ENCODE assay signal across 8 cellular contexts in the genomic region with DNA sequence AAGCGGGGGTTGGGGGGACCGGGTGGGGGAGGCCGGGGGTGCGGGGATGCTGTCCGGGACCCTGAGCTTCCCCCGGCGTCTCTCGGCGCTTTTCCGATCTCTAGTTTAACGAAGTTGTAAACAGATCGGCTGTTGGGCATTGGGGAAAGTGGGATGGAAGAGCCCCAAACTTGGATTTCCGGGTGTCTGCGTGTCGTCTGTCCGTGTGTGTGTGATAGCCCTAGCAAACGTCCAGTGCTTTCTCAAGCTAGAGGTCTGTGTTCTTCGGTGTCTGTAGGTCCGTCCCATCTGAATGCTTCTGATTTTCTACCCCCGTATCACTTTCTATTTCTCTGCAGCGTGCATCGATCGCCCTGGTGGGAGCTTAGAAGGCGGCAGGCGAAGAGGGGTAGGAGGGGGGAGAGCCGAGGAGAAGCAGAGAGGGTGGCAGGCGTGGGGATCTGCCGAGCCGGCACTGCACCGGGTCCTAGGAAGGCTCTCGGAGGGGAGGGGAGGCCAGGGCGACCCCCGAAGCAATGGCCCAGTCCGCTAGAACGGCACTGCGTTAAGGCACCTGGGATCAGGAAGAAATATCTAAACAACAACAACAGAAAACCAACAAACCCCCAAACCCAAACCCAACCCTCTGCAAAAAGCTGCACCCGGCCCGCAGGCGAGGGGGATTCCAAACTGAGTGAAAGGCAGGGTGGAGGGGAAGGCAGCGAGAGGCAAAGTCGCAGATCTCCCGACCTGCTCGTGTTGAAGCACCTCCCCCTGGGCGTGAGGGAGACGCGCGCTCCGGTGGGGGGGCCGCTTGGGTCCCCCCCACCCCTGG.
DNase-seq lines count a peak whose midpoint lies in the region; ATAC-seq and TF ChIP-seq lines count a peak whose summit lies in the region.

No MANE protein-coding gene starts in this region.

- peak overlapping the region; percentile 79 for H3K4me3 ChIP-seq in iPS-15b (ENCODE audit: low read depth, low read length)

- peaks cover 6% of the 10 kb centered on the region for H3K9me3 ChIP-seq in iPS-15b (ENCODE audit: control insufficient read depth, insufficient read depth, low read length)

- peaks cover 81% of the 10 kb centered on the region for H3K27me3 ChIP-seq in iPS-15b (ENCODE audit: control insufficient read depth, insufficient read depth, low read length)

- CTCF ChIA-PET in HEK293T (lab: Yijun Ruan, JAX) = interaction anchor here (1.5 to 2.9 kb wide), 2 partner anchors 53 to 56 kb away, joined by 5 to 11 read pairs; no protein-coding TSS in a partner anchor

- peak; percentile 24 to 39 for ATAC-seq in activated CD4-positive, CD25-positive, alpha-beta regulatory T cell treated with anti-CD3 and anti-CD28 coated beads, Interleukin-2, amount 50 U/mL, for 24 hours
- ATAC-seq in stimulated activated naive CD8-positive, alpha-beta T cell treated with anti-CD3 and anti-CD28 coated beads, Interleukin-15, Interleukin-2, amounts not matched to agents 100 U/mL and 50 U/mL, for 24 hours = no peak

- H3K4me1 ChIP-seq in iPS-15b (ENCODE audit: control insufficient read depth, insufficient read depth, low read length) = peaks cover 3% of the 10 kb centered on the region

- POLR2A ChIA-PET in HEK293T (lab: Yijun Ruan, JAX) = no interaction called here

- H3K36me3 ChIP-seq in iPS-15b (ENCODE audit: control insufficient read depth, insufficient read depth, low read length) = no peaks in the 10 kb centered on the region

- no peak for DNase-seq in activated CD4-positive, CD25-positive, alpha-beta regulatory T cell (lab: John Stamatoyannopoulos, UW)
- peak; percentile 52 for DNase-seq in activated CD8-positive, alpha-beta memory T cell treated with anti-CD3 and anti-CD28 coated beads, Interleukin-2, amount 50 U/mL, for 48 hours
- DNase-seq in stimulated activated naive CD8-positive, alpha-beta T cell treated with anti-CD3 and anti-CD28 coated beads, Interleukin-15, Interleukin-2, amounts not matched to agents 100 U/mL and 50 U/mL, for 24 hours = peak; percentile 19
- no peak for DNase-seq in NCI-H128 (lab: John Stamatoyannopoulos, UW; ENCODE audit: unreplicated experiment)
- no peak for DNase-seq in HEK293T (ENCODE audit: extremely low spot score)
- no peak for DNase-seq in GM19240 (ENCODE audit: insufficient read length, low spot score)

- no peak overlapping the region for H3K9ac ChIP-seq in iPS-15b (ENCODE audit: low read depth, low read length)

TF ChIP-seq in HEK293T, 16 proteins besides CTCF, POLR2A, EP300 and RAD21:
- TF ChIP-seq NFRKB (IDR thresholded peaks at IDR 0.05) (no peak), LEF1 (IDR thresholded peaks at IDR 0.05; ENCODE audit: borderline replicate concordance) (no peak), SUZ12 (IDR thresholded peaks at IDR 0.05) (no peak), FOXA1 (IDR thresholded peaks at IDR 0.05) (no peak), ZNF384 (IDR thresholded peaks at IDR 0.05) (no peak), L3MBTL2 (conservative IDR thresholded peaks at IDR 0.05) (no peak), HDGF (IDR thresholded peaks at IDR 0.05; ENCODE audit: borderline replicate concordance) (no peak), ARNT (IDR thresholded peaks at IDR 0.05) (no peak), SP1 (IDR thresholded peaks at IDR 0.05) (no peak)

Comparison
In these comparisons a context has a peak if more than half of its experiments do, and no peak if none do; other contexts are left out.
1. DNase-seq: peak in activated CD8-positive, alpha-beta memory T cell treated with anti-CD3 and anti-CD28 coated beads, Interleukin-2, amount 50 U/mL, for 48 hours (single experiment) and stimulated activated naive CD8-positive, alpha-beta T cell treated with anti-CD3 and anti-CD28 coated beads, Interleukin-15, Interleukin-2, amounts not matched to agents 100 U/mL and 50 U/mL, for 24 hours (single experiment); none in activated CD4-positive, CD25-positive, alpha-beta regulatory T cell (0 of 4), NCI-H128 (single experiment), HEK293T (single experiment) and GM19240 (single experiment).